Comparison of ENCODE assay signal across 1 cellular context in the genomic region with DNA sequence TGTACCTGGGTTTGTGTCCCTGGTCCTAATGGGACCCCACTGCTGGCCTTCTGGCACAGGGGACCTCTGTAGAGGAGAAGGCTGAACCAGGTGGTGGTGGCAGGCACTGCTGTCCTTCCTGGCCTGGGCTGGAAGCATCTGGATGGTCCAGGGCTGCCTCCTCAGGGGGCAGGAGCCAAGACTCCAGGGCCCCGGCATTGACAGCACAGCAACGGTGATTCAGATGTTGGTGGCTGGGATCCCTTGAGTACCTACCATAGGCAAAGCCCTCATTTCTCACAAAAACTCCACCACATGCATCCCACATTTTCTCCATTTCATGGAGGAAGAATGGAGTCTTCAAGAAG.
TF ChIP-seq lines count a peak whose summit lies in the region.

No MANE protein-coding gene starts in this region.

TF ChIP-seq in H1, 55 proteins besides CTCF, POLR2A, EP300 and RAD21:
- TF ChIP-seq NANOG (IDR thresholded peaks at IDR 0.05; ENCODE audit: insufficient read depth, low read depth, low read length, poor library complexity, severe bottlenecking), result no peak
- TF ChIP-seq SUZ12 (IDR thresholded peaks at IDR 0.05; ENCODE audit: low read length), result no peak
- no peak for TF ChIP-seq SP2 (IDR thresholded peaks at IDR 0.05; ENCODE audit: low read length)
- TF ChIP-seq RFX5 (IDR thresholded peaks at IDR 0.05; ENCODE audit: borderline replicate concordance, low read depth, low read length), result no peak
- TF ChIP-seq SIN3A (conservative IDR thresholded peaks at IDR 0.05 in 1 of 2, IDR thresholded peaks at IDR 0.05 in 1 of 2; ENCODE audit: low read depth in 1 of 2, low read length in 2 of 2), result no peak
- no peak for TF ChIP-seq SIRT6 (IDR thresholded peaks at IDR 0.05; ENCODE audit: low read length)
- no peak for TF ChIP-seq ATF2 (IDR thresholded peaks at IDR 0.05; ENCODE audit: low read length)
- no peak for TF ChIP-seq POU5F1 (IDR thresholded peaks at IDR 0.05; ENCODE audit: low read depth, low read length)
- no peak for TF ChIP-seq TBP (IDR thresholded peaks at IDR 0.05; ENCODE audit: low read depth, low read length)
- no peak for TF ChIP-seq YY1 (IDR thresholded peaks at IDR 0.05; ENCODE audit: low read depth, low read length)
- TF ChIP-seq TAF7 (optimal IDR thresholded peaks at IDR 0.05; ENCODE audit: borderline replicate concordance, low read depth, low read length), result no peak
- no peak for TF ChIP-seq FOSL1 (IDR thresholded peaks at IDR 0.05; ENCODE audit: insufficient read depth, low read depth, low read length)
- TF ChIP-seq TAF1 (IDR thresholded peaks at IDR 0.05; ENCODE audit: low read depth, low read length), result no peak
- TF ChIP-seq GABPA (IDR thresholded peaks at IDR 0.05; ENCODE audit: borderline replicate concordance, insufficient read depth, low read length), result no peak
- TF ChIP-seq NRF1 (IDR thresholded peaks at IDR 0.05; ENCODE audit: low read depth, low read length), result no peak
- no peak for TF ChIP-seq HDAC6 (IDR thresholded peaks at IDR 0.05; ENCODE audit: low read depth, low read length)
- TF ChIP-seq MAFK (IDR thresholded peaks at IDR 0.05; ENCODE audit: low read depth, low read length), result no peak
- TF ChIP-seq CHD1 (IDR thresholded peaks at IDR 0.05; ENCODE audit: low read depth, low read length), result no peak
- no peak for TF ChIP-seq SP4 (IDR thresholded peaks at IDR 0.05; ENCODE audit: low read length)
- no peak for TF ChIP-seq EGR1 (IDR thresholded peaks at IDR 0.05; ENCODE audit: borderline replicate concordance, low read depth, low read length)
